ENCODE assay signal across 9 cellular contexts in genomic region chr7:33039257-33039904, GRCh38. TPM values are rescaled to one million over a fixed set of nuclear protein-coding genes. Genes with fewer than 3 reads are reported as not detected.
DNase-seq lines count a peak whose midpoint lies in the region; ATAC-seq and TF ChIP-seq lines count a peak whose summit lies in the region.
"Had no signal": no experiment of that assay in that cellular context is flagged by ENCODE, and none has a peak within 500 bp of the region (broad histone marks: within the 10 kb centered on the region; RNA-seq: fewer than 3 reads in every experiment).

No MANE protein-coding gene starts in this region.

- no peaks in the 10 kb centered on the region for H3K9me3 ChIP-seq in CD8-positive, alpha-beta T cell (ENCODE audit: low read length)
- H3K9me3 ChIP-seq in Peyer's patch (no peaks in the 10 kb centered on the region), skeletal muscle tissue (ENCODE audit: control insufficient read depth in 3 of 3, low read length in 3 of 3) (no peaks in the 10 kb centered on the region)

- no peaks in the 10 kb centered on the region for H3K9me3 Mint-ChIP-seq in CD8-positive, alpha-beta T cell

- intact Hi-C loops in CD8-positive, alpha-beta T cell (cut with DNase I, micrococcal nuclease) = loop anchor here (1.0 to 5.0 kb wide), 3 partner anchors 69 to 192 kb away; partner anchors contain the start of genes BBS9 (in 1 of the 2) and RP9 (in 1 of the 2)
- intact Hi-C loops in posterior cingulate gyrus (cut with DNase I) = no loop called here

- no peaks in the 10 kb centered on the region for H3K27me3 Mint-ChIP-seq in CD8-positive, alpha-beta T cell (ENCODE audit: low read depth)

- peak overlapping the region; percentile 34 for H3K27ac ChIP-seq in CD8-positive, alpha-beta T cell (ENCODE audit: low read depth, low read length)
- H3K27ac ChIP-seq in Peyer's patch = peak overlapping the region; percentile 53 to 77 (median 68)
- peak overlapping the region; percentile 80 for H3K27ac ChIP-seq in skeletal muscle tissue (ENCODE audit: low read depth, low read length)

- peak; percentile 18 for ATAC-seq in CD8-positive, alpha-beta T cell
- ATAC-seq in GM21576 (IDR thresholded peaks at IDR 0.05; ENCODE audit: unreplicated experiment) = peak; percentile 37
- no peak for ATAC-seq in HG03457 (IDR thresholded peaks at IDR 0.05; ENCODE audit: unreplicated experiment)

- peak overlapping the region; percentile 79 to 88 (median 85) for H3K9ac ChIP-seq in skeletal muscle tissue (ENCODE audit: low read depth in 1 of 3, low read length in 3 of 3)

- H3K27me3 ChIP-seq in CD8-positive, alpha-beta T cell (ENCODE audit: insufficient read depth, low read length) = no peaks in the 10 kb centered on the region
- H3K27me3 ChIP-seq in Peyer's patch (no peaks in the 10 kb centered on the region), skeletal muscle tissue (ENCODE audit: control insufficient read depth in 3 of 3, insufficient read depth in 3 of 3, low read length in 3 of 3) (no peaks in the 10 kb centered on the region)

- peak overlapping the region; percentile 86 for H3K27ac Mint-ChIP-seq in CD8-positive, alpha-beta T cell

- POLR2A ChIA-PET in CD8-positive, alpha-beta T cell (lab: Charles Lee) = interaction anchor here (1.3 to 3.0 kb wide), 3 partner anchors 9 to 69 kb away, joined by 3 to 25 read pairs (median 4); partner anchors contain the start of gene NT5C3A

- peaks cover 25% of the 10 kb centered on the region for H3K4me1 ChIP-seq in CD8-positive, alpha-beta T cell (ENCODE audit: insufficient read depth, low read length)
- peaks cover 0 to 30% (median 0%) of the 10 kb centered on the region in 4 donors for H3K4me1 ChIP-seq in Peyer's patch
- H3K4me1 ChIP-seq in skeletal muscle tissue (ENCODE audit: control insufficient read depth in 3 of 3, insufficient read depth in 3 of 3, low read length in 3 of 3) = peaks cover 10 to 18% (median 12%) of the 10 kb centered on the region in 3 donors

- peaks cover 59% of the 10 kb centered on the region for H3K4me1 Mint-ChIP-seq in CD8-positive, alpha-beta T cell (ENCODE audit: low read depth)

- no peak for TF ChIP-seq POLR2A in Peyer's patch (IDR thresholded peaks at IDR 0.05)

- TF ChIP-seq CTCF in CD8-positive, alpha-beta T cell (IDR thresholded peaks at IDR 0.05) = no peak
- TF ChIP-seq CTCF in Peyer's patch (IDR thresholded peaks at IDR 0.05) = no peak
- TF ChIP-seq CTCF in fibroblast of mammary gland (conservative IDR thresholded peaks at IDR 0.05; ENCODE audit: control insufficient read depth, insufficient read depth, low read depth, low read length) = no peak

- peak overlapping the region; percentile 85 for H3K4me3 Mint-ChIP-seq in CD8-positive, alpha-beta T cell

- H3K36me3 ChIP-seq in CD8-positive, alpha-beta T cell (ENCODE audit: insufficient read depth, low read length) = no peaks in the 10 kb centered on the region
- no peaks in the 10 kb centered on the region for H3K36me3 ChIP-seq in Peyer's patch
- no peaks in the 10 kb centered on the region for H3K36me3 ChIP-seq in skeletal muscle tissue (ENCODE audit: control insufficient read depth in 3 of 3, insufficient read depth in 3 of 3, low read length in 3 of 3)

- no peak for DNase-seq in CD8-positive, alpha-beta T cell
- DNase-seq in Peyer's patch (no peak), fibroblast of mammary gland (ENCODE audit: low read depth) (peak; percentile 36), GOT3 (lab: John Stamatoyannopoulos, UW) (no peak), posterior cingulate gyrus (no peak)
- DNase-seq: left cardiac atrium had no signal

- peaks cover 9% of the 10 kb centered on the region for H3K36me3 Mint-ChIP-seq in CD8-positive, alpha-beta T cell

- CTCF ChIA-PET in CD8-positive, alpha-beta T cell (lab: Charles Lee) = interaction anchor here (0.8 to 1.8 kb wide), 2 partner anchors 10 to 193 kb away, joined by 5 to 6 read pairs; no protein-coding TSS in a partner anchor

- H3K4me3 ChIP-seq in CD8-positive, alpha-beta T cell (ENCODE audit: low read depth, low read length) = peak overlapping the region; percentile 50
- H3K4me3 ChIP-seq in Peyer's patch (peak overlapping the region; percentile 5 to 54 (median 38)), fibroblast of mammary gland (ENCODE audit: control insufficient read depth, low read depth, low read length) (peak overlapping the region; percentile 29), skeletal muscle tissue (ENCODE audit: low read length in 3 of 3) (peak overlapping the region; percentile 61 to 89 (median 72))

RNA-seq across cellular contexts. Expression of gene NT5C3A, which starts 23.2 kb away (rescaled TPM):
- total RNA-seq in CD8-positive, alpha-beta T cell = 10 to 100 TPM; 36.1 to 39.6 TPM
- total RNA-seq in Peyer's patch = 100 to 1,000 TPM in 1 of 4 donors, 10 to 100 TPM in 3; 25.3 to 316 (median 79.8) TPM
- total RNA-seq in skeletal muscle tissue = 31.3 TPM
